In the genomic region with DNA sequence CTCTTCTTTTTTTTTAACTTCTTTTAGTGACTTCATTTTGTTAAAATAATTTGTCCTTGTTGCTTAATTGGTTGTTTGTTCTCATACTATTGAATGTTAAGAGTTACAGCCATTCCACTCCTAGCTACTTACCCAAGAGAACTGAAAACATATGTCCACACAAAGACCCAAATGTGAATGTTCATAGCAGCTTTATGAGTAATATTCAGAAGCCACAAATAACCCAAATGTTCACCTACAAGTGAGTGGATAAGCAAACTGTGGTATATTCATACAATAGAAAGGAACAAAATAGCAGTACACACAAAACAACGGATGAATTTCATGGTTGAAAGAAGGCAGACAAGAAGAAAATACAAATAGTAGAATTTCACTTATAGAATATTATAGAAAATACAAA, we compare ENCODE assay signal across 22 cellular contexts. TPM values are rescaled to one million over a fixed set of nuclear protein-coding genes. Genes with fewer than 3 reads are reported as not detected.
A peak's percentile ranks its signal among the peaks of the same experiment; 100 is the strongest.
DNase-seq lines count a peak whose midpoint lies in the region; ATAC-seq lines count a peak whose summit lies in the region.
"Had no signal": no experiment of that assay in that cellular context is flagged by ENCODE, and none has a peak within 500 bp of the region (broad histone marks: within the 10 kb centered on the region; RNA-seq: fewer than 3 reads in every experiment).

No MANE protein-coding gene starts in this region.

- no peaks in the 10 kb centered on the region for H3K36me3 Mint-ChIP-seq in activated CD4-positive, alpha-beta T cell treated with anti-CD3 and anti-CD28 coated beads for 36 hours (ENCODE audit: low read depth)
- no peaks in the 10 kb centered on the region for H3K36me3 Mint-ChIP-seq in stimulated activated effector memory CD8-positive, alpha-beta T cell treated with anti-CD3 and anti-CD28 coated beads, Interleukin-12 subunit alpha, Interleukin-12 subunit beta, amount 100 ng/mL, for 72 hours
- H3K36me3 Mint-ChIP-seq: CD14-positive monocyte had no signal

- intact Hi-C loops in activated CD4-positive, alpha-beta T cell treated with anti-CD3 and anti-CD28 coated beads for 36 hours (cut with DNase I, micrococcal nuclease) = no loop called here

- CTCF ChIA-PET in activated CD4-positive, alpha-beta T cell treated with anti-CD3 and anti-CD28 coated beads for 36 hours (lab: Charles Lee) = no interaction called here

- DNase-seq in activated CD4-positive, alpha-beta T cell treated with anti-CD3 and anti-CD28 coated beads for 36 hours = no peak
- DNase-seq in activated CD4-positive, alpha-beta T cell treated with anti-CD3 and anti-CD28 coated beads for 1 hour = no peak
- no peak for DNase-seq in stimulated activated effector memory CD8-positive, alpha-beta T cell treated with anti-CD3 and anti-CD28 coated beads, Interleukin-12 subunit alpha, Interleukin-12 subunit beta, amount 100 ng/mL, for 72 hours (ENCODE audit: low spot score in 2 of 2)
- DNase-seq in cerebellar nuclear complex (lab: John Stamatoyannopoulos, UW) = no peak
- DNase-seq: DMS 273 treated with DMSO at 0.1 percent for 48 hours, DND-41, GM23248, HCEC 1CT, IMR-90, NCI-H1048, NCI-H1436 treated with DMSO at 0.1 percent for 48 hours, SJCRH30 had no signal

- H3K27ac Mint-ChIP-seq in activated CD4-positive, alpha-beta T cell treated with anti-CD3 and anti-CD28 coated beads for 36 hours = no peak overlapping the region
- no peak overlapping the region for H3K27ac Mint-ChIP-seq in stimulated activated effector memory CD8-positive, alpha-beta T cell treated with anti-CD3 and anti-CD28 coated beads, Interleukin-12 subunit alpha, Interleukin-12 subunit beta, amount 100 ng/mL, for 72 hours
- H3K27ac Mint-ChIP-seq: CD14-positive monocyte; T-helper 1 cell treated with Interleukin-12 subunit alpha and Interleukin-12 subunit beta and Interleukin-4 antibody, amounts not matched to agents 30 μg/mL and 1 μg/mL, for 36 hours had no signal

- peaks cover 17% of the 10 kb centered on the region for H3K4me1 Mint-ChIP-seq in activated CD4-positive, alpha-beta T cell treated with anti-CD3 and anti-CD28 coated beads for 36 hours
- no peaks in the 10 kb centered on the region for H3K4me1 Mint-ChIP-seq in stimulated activated effector memory CD8-positive, alpha-beta T cell treated with anti-CD3 and anti-CD28 coated beads, Interleukin-12 subunit alpha, Interleukin-12 subunit beta, amount 100 ng/mL, for 72 hours
- H3K4me1 Mint-ChIP-seq: CD14-positive monocyte had no signal

- H3K27me3 Mint-ChIP-seq in activated CD4-positive, alpha-beta T cell treated with anti-CD3 and anti-CD28 coated beads for 36 hours = peaks cover 2% of the 10 kb centered on the region

- POLR2A ChIA-PET in activated CD4-positive, alpha-beta T cell treated with anti-CD3 and anti-CD28 coated beads for 36 hours (lab: Charles Lee) = interaction anchor here (0.8 kb wide), 1 partner anchor 53 kb away, joined by 3 read pairs; no protein-coding TSS in a partner anchor

- H3K4me3 Mint-ChIP-seq in activated CD4-positive, alpha-beta T cell treated with anti-CD3 and anti-CD28 coated beads for 36 hours = no peak overlapping the region
- H3K4me3 Mint-ChIP-seq in stimulated activated effector memory CD8-positive, alpha-beta T cell treated with anti-CD3 and anti-CD28 coated beads, Interleukin-12 subunit alpha, Interleukin-12 subunit beta, amount 100 ng/mL, for 72 hours = no peak overlapping the region
- H3K4me3 Mint-ChIP-seq: CD14-positive monocyte; T-helper 1 cell treated with Interleukin-12 subunit alpha and Interleukin-12 subunit beta and Interleukin-4 antibody, amounts not matched to agents 30 μg/mL and 1 μg/mL, for 36 hours had no signal

- no peaks in the 10 kb centered on the region for H3K9me3 Mint-ChIP-seq in activated CD4-positive, alpha-beta T cell treated with anti-CD3 and anti-CD28 coated beads for 36 hours (ENCODE audit: low read depth)
- no peaks in the 10 kb centered on the region for H3K9me3 Mint-ChIP-seq in stimulated activated effector memory CD8-positive, alpha-beta T cell treated with anti-CD3 and anti-CD28 coated beads, Interleukin-12 subunit alpha, Interleukin-12 subunit beta, amount 100 ng/mL, for 72 hours
- H3K9me3 Mint-ChIP-seq: T-helper 1 cell treated with Interleukin-12 subunit alpha and Interleukin-12 subunit beta and Interleukin-4 antibody, amounts not matched to agents 30 μg/mL and 1 μg/mL, for 36 hours had no signal

- peak; percentile 23 for ATAC-seq in activated CD4-positive, alpha-beta T cell treated with anti-CD3 and anti-CD28 coated beads for 36 hours
- peak; percentile 81 for ATAC-seq in GM18868 (IDR thresholded peaks at IDR 0.05; ENCODE audit: unreplicated experiment)
- ATAC-seq in HG03432 (IDR thresholded peaks at IDR 0.05; ENCODE audit: unreplicated experiment) = peak; percentile 76
- ATAC-seq in stimulated activated effector memory CD8-positive, alpha-beta T cell treated with anti-CD3 and anti-CD28 coated beads, Interleukin-12 subunit alpha, Interleukin-12 subunit beta, amount 100 ng/mL, for 72 hours = peak; percentile 46
- ATAC-seq in HG03571 (IDR thresholded peaks at IDR 0.05; ENCODE audit: unreplicated experiment) = no peak
- ATAC-seq in HG03520 (IDR thresholded peaks at IDR 0.05; ENCODE audit: unreplicated experiment) = no peak
- ATAC-seq: Panc1 had no signal

RNA-seq across cellular contexts. Expression of a gene that starts 1.4 kb away (rescaled TPM):
- not detected for total RNA-seq in activated CD4-positive, alpha-beta T cell treated with anti-CD3 and anti-CD28 coated beads for 36 hours
- total RNA-seq: G401, GM23248, IMR-90, MCF 10A, NCI-H460, SJCRH30 had no signal

RNA-seq across cellular contexts. Expression of a gene that starts 9.4 kb away (rescaled TPM):
- not detected for total RNA-seq in activated CD4-positive, alpha-beta T cell treated with anti-CD3 and anti-CD28 coated beads for 36 hours
- total RNA-seq: G401, GM23248, IMR-90, MCF 10A, NCI-H460, SJCRH30 had no signal

RNA-seq across cellular contexts. Expression of a gene that starts 28.8 kb away (rescaled TPM):
- not detected for total RNA-seq in activated CD4-positive, alpha-beta T cell treated with anti-CD3 and anti-CD28 coated beads for 36 hours
- total RNA-seq: G401, GM23248, IMR-90, MCF 10A, NCI-H460, SJCRH30 had no signal

RNA-seq across cellular contexts. Expression of a gene that starts 45.2 kb away (rescaled TPM):
- total RNA-seq in activated CD4-positive, alpha-beta T cell treated with anti-CD3 and anti-CD28 coated beads for 36 hours = not detected
- total RNA-seq: G401, GM23248, IMR-90, MCF 10A, NCI-H460, SJCRH30 had no signal

Comparison
In these comparisons a context has a peak if more than half of its experiments do, and no peak if none do; other contexts are left out.
1. ATAC-seq: peak in activated CD4-positive, alpha-beta T cell treated with anti-CD3 and anti-CD28 coated beads for 36 hours (single experiment), GM18868 (single experiment), HG03432 (single experiment) and stimulated activated effector memory CD8-positive, alpha-beta T cell treated with anti-CD3 and anti-CD28 coated beads, Interleukin-12 subunit alpha, Interleukin-12 subunit beta, amount 100 ng/mL, for 72 hours (single experiment); none in HG03571 (single experiment) and HG03520 (single experiment).